Comparison of ENCODE assay signal across 8 cellular contexts in genomic region chr19:9847087-9847671, GRCh38. TPM values are rescaled to one million over a fixed set of nuclear protein-coding genes. Genes with fewer than 3 reads are reported as not detected.
DNase-seq lines count a peak whose midpoint lies in the region; ATAC-seq and TF ChIP-seq lines count a peak whose summit lies in the region.

No MANE protein-coding gene starts in this region.

- intact Hi-C loops in body of pancreas (cut with DNase I) (no loop called here), left lung (cut with DNase I) (no loop called here), stomach (cut with DNase I; ENCODE audit: low total_unique reads) (no loop called here)

- H3K36me3 ChIP-seq in SK-N-MC (ENCODE audit: insufficient read depth, low read length) (peaks cover 27% of the 10 kb centered on the region; the same call in 1 of the 2 replicates), body of pancreas (replicated peaks in 1 of 2; ENCODE audit: insufficient read depth in 1 of 2, low read depth in 2 of 2) (peaks cover 0 to 6% of the 10 kb centered on the region in 2 donors), left lung (peaks cover 0 to 87% of the 10 kb centered on the region in 2 donors), stomach (peaks cover 41 to 95% (median 87%) of the 10 kb centered on the region in 4 donors)

- TF ChIP-seq POLR2A in body of pancreas (IDR thresholded peaks at IDR 0.05) = no peak
- TF ChIP-seq POLR2A in stomach (IDR thresholded peaks at IDR 0.05) = no peak

- H3K9me3 ChIP-seq in SK-N-MC (ENCODE audit: low read depth, low read length) (no peaks in the 10 kb centered on the region), body of pancreas (no peaks in the 10 kb centered on the region), left lung (peaks cover 0 to 11% of the 10 kb centered on the region in 2 donors), stomach (peaks cover 0 to 9% (median 3%) of the 10 kb centered on the region in 4 donors)

- WGBS in body of pancreas, 2 donors = 63 to 100% methylated on average over 1 to 13 of the region's 13 CpGs
- WGBS in stomach, 5 donors = 56 to 100% (median 60%) methylated on average over 2 to 13 of the region's 13 CpGs

- TF ChIP-seq CTCF in body of pancreas (IDR thresholded peaks at IDR 0.05) (peak in 3 of 7 experiments; percentile 7 to 23 (median 15)), left lung (IDR thresholded peaks at IDR 0.05) (no peak), stomach (IDR thresholded peaks at IDR 0.05) (peak in 2 of 7 experiments; percentile 12 to 21)

- H3K4me1 ChIP-seq in body of pancreas = no peaks in the 10 kb centered on the region
- H3K4me1 ChIP-seq in left lung = no peaks in the 10 kb centered on the region
- peaks cover 0 to 19% (median 7%) of the 10 kb centered on the region in 4 donors for H3K4me1 ChIP-seq in stomach

- no peak overlapping the region for H3K4me3 ChIP-seq in SK-N-MC
- no peak overlapping the region for H3K4me3 ChIP-seq in body of pancreas
- no peak overlapping the region for H3K4me3 ChIP-seq in left lung
- no peak overlapping the region for H3K4me3 ChIP-seq in stomach

- no peak for TF ChIP-seq EP300 in stomach (IDR thresholded peaks at IDR 0.05)

- ATAC-seq in body of pancreas (no peak), left lung (peak; percentile 60), GM18867 (IDR thresholded peaks at IDR 0.05; ENCODE audit: unreplicated experiment) (no peak), HG03378 (IDR thresholded peaks at IDR 0.05; ENCODE audit: unreplicated experiment) (no peak)

- peak; percentile 77 for DNase-seq in activated effector memory CD4-positive, alpha-beta T cell treated with anti-CD3 and anti-CD28 coated beads, Interleukin-2, amount 50 U/mL, for 16 hours
- no peak for DNase-seq in activated effector memory CD4-positive, alpha-beta T cell treated with Interleukin-2 at 50 U/mL for 16 hours
- DNase-seq in SK-N-MC (ENCODE audit: low read depth, low spot score) (no peak), body of pancreas (peak; percentile 31 to 58 (median 40)), left lung (no peak), stomach (peak; percentile 34)

- no peaks in the 10 kb centered on the region for H3K27me3 ChIP-seq in body of pancreas
- H3K27me3 ChIP-seq in left lung = no peaks in the 10 kb centered on the region
- no peaks in the 10 kb centered on the region for H3K27me3 ChIP-seq in stomach

- no peak overlapping the region for H3K9ac ChIP-seq in SK-N-MC (ENCODE audit: insufficient read length)

- H3K27ac ChIP-seq in SK-N-MC (0 out of 2 replicates have a peak overlapping the region, but pooled peaks have one; percentile 25), body of pancreas (peak overlapping the region in 1 of 4 donors; percentile 8), left lung (no peak overlapping the region), stomach (no peak overlapping the region)

RNA-seq across cellular contexts. Expression of gene PIN1, which starts 12.1 kb away (rescaled TPM):
- total RNA-seq in body of pancreas (10 to 100 TPM; 22.7 to 27.0 TPM), left lung (10 to 100 TPM; 57.5 to 67.2 TPM), stomach (100 to 1,000 TPM in 1 of 5 donors, 10 to 100 TPM in 4; 24.2 to 101 (median 41.1) TPM)
- polyA plus RNA-seq in stomach = 100 to 1,000 TPM in 1 of 3 donors, 10 to 100 TPM in 2; 94.1 to 105 (median 96.6) TPM

RNA-seq across cellular contexts. Expression of gene UBL5, which starts 19.5 kb away (rescaled TPM):
- 100 to 1,000 TPM; 113 to 120 TPM for total RNA-seq in body of pancreas
- 100 to 1,000 TPM; 260 to 301 TPM for total RNA-seq in left lung
- total RNA-seq in stomach = 100 to 1,000 TPM in 3 of 5 donors, 10 to 100 TPM in 2; 11.3 to 213 (median 124) TPM
- polyA plus RNA-seq in stomach = 100 to 1,000 TPM; 864 to 962 (median 934) TPM

RNA-seq across cellular contexts. Expression of gene FBXL12, which starts 28.3 kb away (rescaled TPM):
- total RNA-seq in body of pancreas = 10 to 100 TPM; 16.1 to 25.4 TPM
- 10 to 100 TPM; 22.3 to 23.5 TPM for total RNA-seq in left lung
- 100 to 1,000 TPM in 1 of 5 donors, 10 to 100 TPM in 4; 11.1 to 185 (median 29.0) TPM for total RNA-seq in stomach
- 10 to 100 TPM; 12.3 to 18.3 (median 17.4) TPM for polyA plus RNA-seq in stomach

Comparison
In these comparisons a context has a peak if more than half of its experiments do, and no peak if none do; other contexts are left out.
1. DNase-seq: peak in activated effector memory CD4-positive, alpha-beta T cell treated with anti-CD3 and anti-CD28 coated beads, Interleukin-2, amount 50 U/mL, for 16 hours (single experiment), body of pancreas (4 of 4) and stomach (single experiment); none in activated effector memory CD4-positive, alpha-beta T cell treated with Interleukin-2 at 50 U/mL for 16 hours (single experiment), SK-N-MC (single experiment) and left lung (0 of 2).